ENCODE assay signal across 25 cellular contexts in the genomic region with DNA sequence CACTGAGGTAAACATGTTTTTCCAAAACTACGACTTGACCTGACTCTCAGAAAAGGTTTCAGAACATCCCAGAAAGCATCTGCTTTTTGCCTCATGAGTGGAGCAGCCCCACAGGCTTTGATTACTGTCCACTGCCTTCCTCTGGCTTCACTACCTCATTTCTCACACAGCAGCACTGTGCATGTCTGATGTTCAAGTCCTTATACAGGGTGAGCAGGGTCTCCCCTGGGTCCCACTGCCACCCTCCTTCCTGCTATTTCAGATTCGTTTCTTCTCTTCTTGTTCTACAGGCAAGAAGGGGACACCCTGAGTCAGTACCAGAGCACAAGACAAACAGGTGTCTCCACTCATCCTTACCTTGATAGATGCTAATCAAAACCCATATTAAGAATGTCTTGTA.
"Had no signal": no experiment of that assay in that cellular context is flagged by ENCODE, and none has a peak within 500 bp of the region (broad histone marks: within the 10 kb centered on the region; RNA-seq: fewer than 3 reads in every experiment).

No MANE protein-coding gene starts in this region.

- H3K27ac ChIP-seq: esophagus muscularis mucosa, foreskin keratinocyte, heart left ventricle, pancreas, psoas muscle, sigmoid colon, tibial nerve had no signal

- H3K4me1 ChIP-seq: foreskin keratinocyte, pancreas, psoas muscle, sigmoid colon, tibial nerve had no signal

- H3K4me1 Mint-ChIP-seq: immature natural killer cell, mesothelial cell of epicardium, naive B cell had no signal

- H3K4me3 Mint-ChIP-seq: activated CD4-positive, alpha-beta T cell treated with anti-CD3 and anti-CD28 coated beads for 36 hours; activated T-helper 1 cell treated with anti-CD3 and anti-CD28 coated beads, Interleukin-12 subunit alpha, Interleukin-12 subunit beta, Interleukin-2, Interleukin-4 antibody, amounts not matched to agents 30 ng/mL and 10 ng/mL and 1 ng/mL, durations not matched to agents 14 hours and 24 hours and 36 hours; immature natural killer cell; mesothelial cell of epicardium; naive B cell; T-helper 2 cell treated with Interferon-gamma antibody and Interleukin-4, amounts not matched to agents 5 μg/mL and 100 μg/mL, for 36 hours had no signal

- H3K36me3 Mint-ChIP-seq: naive B cell had no signal

- H3K9me3 ChIP-seq: esophagus muscularis mucosa, heart left ventricle, pancreas, psoas muscle, sigmoid colon, tibial nerve had no signal

- DNase-seq: activated CD4-positive, alpha-beta T cell treated with anti-CD3 and anti-CD28 coated beads for 36 hours; activated CD4-positive, CD25-positive, alpha-beta regulatory T cell; activated gamma-delta T cell; activated naive CD4-positive, alpha-beta T cell treated with anti-CD3 and anti-CD28 coated beads, Interleukin-2, amount 50 U/mL, for 16 hours; amygdala; caudate nucleus; heart left ventricle; hypothalamus; immature natural killer cell; kidney; left colon; mammary epithelial cell; naive B cell; pancreas; psoas muscle; sigmoid colon; small intestine; stimulated activated CD4-positive, alpha-beta T cell treated with anti-CD3 and anti-CD28 coated beads, Interleukin-15, amount 100 ng/mL, for 24 hours; stimulated activated naive CD4-positive, alpha-beta T cell treated with Interleukin-2 at 50 U/mL for 16 hours had no signal

- H3K27me3 ChIP-seq: esophagus muscularis mucosa, foreskin keratinocyte, heart left ventricle, pancreas, sigmoid colon, tibial nerve had no signal

- ATAC-seq: activated CD4-positive, alpha-beta T cell treated with anti-CD3 and anti-CD28 coated beads for 36 hours; foreskin keratinocyte; heart left ventricle; left colon; pancreas; psoas muscle had no signal

- FAIRE-seq: kidney, pancreas, small intestine had no signal

- H3K27ac Mint-ChIP-seq: activated CD4-positive, alpha-beta T cell treated with anti-CD3 and anti-CD28 coated beads for 36 hours; activated T-helper 1 cell treated with anti-CD3 and anti-CD28 coated beads, Interleukin-12 subunit alpha, Interleukin-12 subunit beta, Interleukin-2, Interleukin-4 antibody, amounts not matched to agents 30 ng/mL and 10 ng/mL and 1 ng/mL, durations not matched to agents 14 hours and 24 hours and 36 hours; immature natural killer cell; mesothelial cell of epicardium; naive B cell; T-helper 2 cell treated with Interferon-gamma antibody and Interleukin-4, amounts not matched to agents 5 μg/mL and 100 μg/mL, for 36 hours had no signal

- H3K9me3 Mint-ChIP-seq: activated T-helper 1 cell treated with anti-CD3 and anti-CD28 coated beads, Interleukin-12 subunit alpha, Interleukin-12 subunit beta, Interleukin-2, Interleukin-4 antibody, amounts not matched to agents 30 ng/mL and 10 ng/mL and 1 ng/mL, durations not matched to agents 14 hours and 24 hours and 36 hours; immature natural killer cell; mesothelial cell of epicardium; naive B cell; T-helper 2 cell treated with Interferon-gamma antibody and Interleukin-4, amounts not matched to agents 5 μg/mL and 100 μg/mL, for 36 hours had no signal

- H3K4me3 ChIP-seq: esophagus muscularis mucosa, heart left ventricle, pancreas, psoas muscle, sigmoid colon, tibial nerve had no signal
